1 cellular context compared by ENCODE assay signal in the genomic region with DNA sequence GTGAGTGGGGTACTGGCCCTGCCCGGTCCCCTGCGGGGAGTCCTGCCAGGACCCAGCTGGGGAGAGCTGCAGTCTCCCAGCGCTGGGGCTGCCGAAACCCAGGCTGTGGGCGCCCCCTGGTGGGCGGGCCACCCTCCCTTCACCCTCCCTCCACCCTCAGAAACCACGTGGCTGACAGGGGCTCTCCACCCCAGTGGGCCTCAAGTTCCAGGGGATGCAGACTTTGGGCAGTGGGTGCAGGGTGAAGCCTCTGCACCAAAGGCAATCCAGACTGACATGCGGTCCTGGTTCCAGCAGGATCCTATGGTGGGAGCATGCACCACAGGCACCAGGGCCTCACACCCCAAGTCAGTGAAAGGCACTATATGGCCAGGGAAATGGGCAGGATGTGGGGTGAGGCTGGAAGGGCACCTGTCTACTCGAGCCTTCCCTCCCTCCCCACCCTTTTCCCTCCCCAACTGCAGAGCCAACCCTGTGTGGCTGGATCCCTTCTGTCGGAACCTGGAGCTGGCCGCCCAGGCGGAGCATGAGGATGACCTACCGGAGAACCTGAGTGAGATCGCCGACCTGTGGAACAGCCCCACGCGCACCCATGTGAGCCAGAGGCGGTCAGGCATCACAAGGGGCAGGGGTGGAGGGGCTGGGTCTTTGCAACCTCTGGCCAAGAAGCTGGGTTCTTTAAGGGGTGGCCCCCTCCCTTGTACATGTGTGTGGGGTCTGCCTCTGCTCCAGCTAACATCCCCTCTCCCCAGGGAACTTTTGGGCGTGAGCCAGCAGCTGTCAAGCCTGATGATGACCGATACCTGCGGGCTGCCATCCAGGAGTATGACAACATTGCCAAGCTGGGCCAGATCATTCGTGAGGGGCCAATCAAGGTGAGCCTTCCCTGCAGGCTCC.
TF ChIP-seq lines count a peak whose summit lies in the region.

No MANE protein-coding gene starts in this region.

TF ChIP-seq in K562, 482 proteins besides CTCF, POLR2A, EP300 and RAD21 (continued from another document):
- peak; percentile 38; the same call in 1 of the 2 replicates for TF ChIP-seq NR2C2 (CRISPR knock-in tag; IDR thresholded peaks at IDR 0.05)
- no peak for TF ChIP-seq NR2C2 (tag; IDR thresholded peaks at IDR 0.05)
- TF ChIP-seq CBFA2T2 (conservative IDR thresholded peaks at IDR 0.05) = peak; percentile 26
